ENCODE assay signal across 9 cellular contexts in the genomic region with DNA sequence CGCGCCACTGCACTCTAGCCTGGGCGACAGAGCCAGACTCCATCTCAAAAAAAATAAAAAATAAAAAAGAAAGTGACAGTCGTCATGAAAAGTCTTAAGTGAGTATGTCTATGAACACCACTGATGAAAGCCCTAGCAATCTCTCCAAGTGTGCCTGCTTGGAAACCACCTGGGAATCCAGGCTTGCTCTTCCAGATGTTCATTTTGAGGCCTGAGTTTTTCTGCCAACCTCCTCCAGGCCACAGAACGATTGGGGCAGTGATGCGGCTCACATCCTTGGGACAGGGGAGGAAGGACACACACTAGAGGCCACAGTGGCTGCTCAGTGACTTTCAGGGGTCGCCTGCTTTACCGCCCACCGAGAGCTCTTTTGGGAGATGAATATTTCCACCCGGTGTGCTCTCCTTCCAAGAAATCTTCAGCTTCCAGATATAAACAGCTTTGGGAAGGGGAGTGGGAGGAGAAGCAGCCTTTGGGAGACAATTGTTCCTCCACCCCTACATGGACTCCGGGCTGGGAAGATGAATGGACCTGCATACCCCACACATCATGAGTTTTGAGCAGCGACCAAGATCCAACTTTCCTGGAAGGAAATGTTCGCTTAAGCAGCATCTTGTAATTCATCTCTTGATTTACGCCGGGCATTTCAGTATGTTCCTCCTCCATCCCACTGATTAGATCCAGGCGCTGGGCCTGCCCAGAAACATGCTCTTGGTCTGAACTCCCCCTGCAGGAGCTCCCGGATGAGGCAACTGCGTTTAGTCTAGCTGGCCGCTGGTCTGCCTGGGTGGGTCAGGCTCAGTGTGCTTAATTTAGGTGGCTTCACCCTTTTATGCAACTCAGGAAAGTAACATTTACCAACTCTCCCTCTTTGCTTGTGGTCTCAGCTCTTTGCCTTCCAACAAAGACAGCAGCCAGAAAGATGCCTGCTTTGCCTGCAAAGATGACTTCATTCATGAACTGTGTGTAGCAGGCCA. TPM values are rescaled to one million over a fixed set of nuclear protein-coding genes. Genes with fewer than 3 reads are reported as not detected.
DNase-seq lines count a peak whose midpoint lies in the region; ATAC-seq and TF ChIP-seq lines count a peak whose summit lies in the region.
"Had no signal": no experiment of that assay in that cellular context is flagged by ENCODE, and none has a peak within 500 bp of the region (broad histone marks: within the 10 kb centered on the region; RNA-seq: fewer than 3 reads in every experiment).

No MANE protein-coding gene starts in this region.

- H3K9me3 Mint-ChIP-seq in activated CD8-positive, alpha-beta memory T cell treated with anti-CD3 and anti-CD28 coated beads, Interleukin-2, amount 10 ng/mL, durations not matched to agents 7 days and 5 days (ENCODE audit: low read depth): no peaks in the 10 kb centered on the region

- no peak overlapping the region for H3K4me3 Mint-ChIP-seq in activated CD8-positive, alpha-beta memory T cell treated with anti-CD3 and anti-CD28 coated beads, Interleukin-2, amount 10 ng/mL, durations not matched to agents 7 days and 5 days

- no peaks in the 10 kb centered on the region for H3K4me1 ChIP-seq in HEK293 (ENCODE audit: control insufficient read depth, insufficient read depth, low read length)

- POLR2A ChIA-PET in HEK293 (lab: Yijun Ruan, JAX): interaction anchor here (0.7 kb wide), 1 partner anchor 272 kb away, joined by 5 read pairs; a partner anchor contains a TSS

- H3K27me3 Mint-ChIP-seq in activated CD8-positive, alpha-beta memory T cell treated with anti-CD3 and anti-CD28 coated beads, Interleukin-2, amount 10 ng/mL, durations not matched to agents 7 days and 5 days: peaks cover 62% of the 10 kb centered on the region

- H3K27ac ChIP-seq in HEK293 (ENCODE audit: extremely low read depth, low read depth, low read length): no peak overlapping the region
- H3K27ac ChIP-seq: neutrophil had no signal

- H3K4me1 Mint-ChIP-seq in activated CD8-positive, alpha-beta memory T cell treated with anti-CD3 and anti-CD28 coated beads, Interleukin-2, amount 10 ng/mL, durations not matched to agents 7 days and 5 days: no peaks in the 10 kb centered on the region

- peak; percentile 63 for TF ChIP-seq CTCF in HEK293 (tag by site-specific recombination; IDR thresholded peaks at IDR 0.05)

- H3K27ac Mint-ChIP-seq in activated CD8-positive, alpha-beta memory T cell treated with anti-CD3 and anti-CD28 coated beads, Interleukin-2, amount 10 ng/mL, durations not matched to agents 7 days and 5 days: no peak overlapping the region

- CTCF ChIA-PET in HEK293 (lab: Yijun Ruan, JAX): interaction anchor here (0.6 to 6.4 kb wide), 12 partner anchors 9 to 219 kb away, joined by 3 to 49 read pairs (median 3); a partner anchor contains a TSS
- CTCF ChIA-PET in activated CD8-positive, alpha-beta memory T cell treated with anti-CD3 and anti-CD28 coated beads, Interleukin-2, amount 10 ng/mL, durations not matched to agents 7 days and 5 days (lab: Charles Lee): no interaction called here

- H3K36me3 Mint-ChIP-seq in activated CD8-positive, alpha-beta memory T cell treated with anti-CD3 and anti-CD28 coated beads, Interleukin-2, amount 10 ng/mL, durations not matched to agents 7 days and 5 days: no peaks in the 10 kb centered on the region

- ATAC-seq in activated CD8-positive, alpha-beta memory T cell treated with anti-CD3 and anti-CD28 coated beads, Interleukin-2, amount 10 ng/mL, durations not matched to agents 7 days and 5 days: no peak

- H3K36me3 ChIP-seq in HEK293 (ENCODE audit: control insufficient read depth in 2 of 2, insufficient read depth in 1 of 2, low read length in 2 of 2): no peaks in the 10 kb centered on the region
- H3K36me3 ChIP-seq: neutrophil had no signal

- DNase-seq in SKM-1 (lab: John Stamatoyannopoulos, UW; ENCODE audit: unreplicated experiment) (peak; percentile 63), glomerular visceral epithelial cell (ENCODE audit: extremely low spot score) (peak; percentile 58), retina (peak; percentile 27), GDM1 (lab: John Stamatoyannopoulos, UW) (no peak), GM19240 (ENCODE audit: insufficient read length, low spot score) (no peak), NCI-H345 (lab: John Stamatoyannopoulos, UW) (no peak)
- DNase-seq in activated CD8-positive, alpha-beta memory T cell treated with anti-CD3 and anti-CD28 coated beads, Interleukin-2, amount 10 ng/mL, durations not matched to agents 7 days and 5 days: no peak

- no peaks in the 10 kb centered on the region for H3K9me3 ChIP-seq in HEK293 (ENCODE audit: control insufficient read depth, insufficient read depth, low read depth, low read length)
- H3K9me3 ChIP-seq: neutrophil had no signal

- no peak overlapping the region for H3K4me3 ChIP-seq in HEK293 (ENCODE audit: low read depth, low read length)

TF ChIP-seq in HEK293, 187 proteins besides CTCF, POLR2A, EP300 and RAD21 (continues in another document):
- TF ChIP-seq ZFP41 (tag by site-specific recombination; IDR thresholded peaks at IDR 0.05; ENCODE audit: borderline replicate concordance): no peak
- no peak for TF ChIP-seq HOXA7 (CRISPR knock-in tag; IDR thresholded peaks at IDR 0.05; ENCODE audit: borderline replicate concordance)
- no peak for TF ChIP-seq ZBTB17 (tag by site-specific recombination; IDR thresholded peaks at IDR 0.05)
- TF ChIP-seq, protein P1, sequence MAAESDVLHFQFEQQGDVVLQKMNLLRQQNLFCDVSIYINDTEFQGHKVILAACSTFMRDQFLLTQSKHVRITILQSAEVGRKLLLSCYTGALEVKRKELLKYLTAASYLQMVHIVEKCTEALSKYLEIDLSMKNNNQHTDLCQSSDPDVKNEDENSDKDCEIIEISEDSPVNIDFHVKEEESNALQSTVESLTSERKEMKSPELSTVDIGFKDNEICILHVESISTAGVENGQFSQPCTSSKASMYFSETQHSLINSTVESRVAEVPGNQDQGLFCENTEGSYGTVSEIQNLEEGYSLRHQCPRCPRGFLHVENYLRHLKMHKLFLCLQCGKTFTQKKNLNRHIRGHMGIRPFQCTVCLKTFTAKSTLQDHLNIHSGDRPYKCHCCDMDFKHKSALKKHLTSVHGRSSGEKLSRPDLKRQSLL (tag by site-specific recombination; IDR thresholded peaks at IDR 0.05): no peak
- TF ChIP-seq BCL11A (tag by site-specific recombination; IDR thresholded peaks at IDR 0.05; ENCODE audit: low read depth): no peak
- TF ChIP-seq TRIM28 (IDR thresholded peaks at IDR 0.05; ENCODE audit: borderline replicate concordance, low read length): no peak
- TF ChIP-seq, protein P2, sequence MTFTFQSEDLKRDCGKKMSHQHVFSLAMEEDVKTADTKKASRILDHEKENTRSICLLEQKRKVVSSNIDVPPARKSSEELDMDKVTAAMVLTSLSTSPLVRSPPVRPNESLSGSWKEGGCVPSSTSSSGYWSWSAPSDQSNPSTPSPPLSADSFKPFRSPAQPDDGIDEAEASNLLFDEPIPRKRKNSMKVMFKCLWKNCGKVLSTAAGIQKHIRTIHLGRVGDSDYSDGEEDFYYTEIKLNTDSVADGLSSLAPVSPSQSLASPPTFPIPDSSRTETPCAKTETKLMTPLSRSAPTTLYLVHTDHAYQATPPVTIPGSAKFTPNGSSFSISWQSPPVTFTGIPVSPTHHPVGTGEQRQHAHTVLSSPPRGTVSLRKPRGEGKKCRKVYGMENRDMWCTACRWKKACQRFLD (tag by site-specific recombination; IDR thresholded peaks at IDR 0.05): no peak
- TF ChIP-seq KLF10 (tag by site-specific recombination; IDR thresholded peaks at IDR 0.05): no peak
- TF ChIP-seq ZSCAN30 (tag by site-specific recombination; IDR thresholded peaks at IDR 0.05): peak; percentile 46; the same call in 1 of the 2 replicates
- TF ChIP-seq ZNF626 (tag by site-specific recombination; IDR thresholded peaks at IDR 0.05): no peak
- TF ChIP-seq, protein P3, sequence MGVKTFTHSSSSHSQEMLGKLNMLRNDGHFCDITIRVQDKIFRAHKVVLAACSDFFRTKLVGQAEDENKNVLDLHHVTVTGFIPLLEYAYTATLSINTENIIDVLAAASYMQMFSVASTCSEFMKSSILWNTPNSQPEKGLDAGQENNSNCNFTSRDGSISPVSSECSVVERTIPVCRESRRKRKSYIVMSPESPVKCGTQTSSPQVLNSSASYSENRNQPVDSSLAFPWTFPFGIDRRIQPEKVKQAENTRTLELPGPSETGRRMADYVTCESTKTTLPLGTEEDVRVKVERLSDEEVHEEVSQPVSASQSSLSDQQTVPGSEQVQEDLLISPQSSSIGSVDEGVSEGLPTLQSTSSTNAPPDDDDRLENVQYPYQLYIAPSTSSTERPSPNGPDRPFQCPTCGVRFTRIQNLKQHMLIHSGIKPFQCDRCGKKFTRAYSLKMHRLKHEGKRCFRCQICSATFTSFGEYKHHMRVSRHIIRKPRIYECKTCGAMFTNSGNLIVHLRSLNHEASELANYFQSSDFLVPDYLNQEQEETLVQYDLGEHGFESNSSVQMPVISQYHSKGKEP (tag by site-specific recombination; IDR thresholded peaks at IDR 0.05): no peak
- TF ChIP-seq ZNF707 (tag by site-specific recombination; IDR thresholded peaks at IDR 0.05): no peak
- no peak for TF ChIP-seq ZNF555 (tag by site-specific recombination; conservative IDR thresholded peaks at IDR 0.05)
- TF ChIP-seq ZNF768 (tag by site-specific recombination; IDR thresholded peaks at IDR 0.05): no peak
- TF ChIP-seq REPIN1 (tag by site-specific recombination; IDR thresholded peaks at IDR 0.05; ENCODE audit: low read depth): no peak
- no peak for TF ChIP-seq SALL2 (tag by site-specific recombination; IDR thresholded peaks at IDR 0.05; ENCODE audit: borderline replicate concordance)
- TF ChIP-seq ZNF585B (tag by site-specific recombination; IDR thresholded peaks at IDR 0.05): no peak
- no peak for TF ChIP-seq MEIS1 (CRISPR knock-in tag; IDR thresholded peaks at IDR 0.05; ENCODE audit: borderline replicate concordance)
- TF ChIP-seq ZNF10 (tag by site-specific recombination; IDR thresholded peaks at IDR 0.05): no peak
- TF ChIP-seq ZNF391 (tag by site-specific recombination; IDR thresholded peaks at IDR 0.05; ENCODE audit: borderline replicate concordance, low read depth): no peak
- no peak for TF ChIP-seq MYNN (tag by site-specific recombination; IDR thresholded peaks at IDR 0.05; ENCODE audit: borderline replicate concordance)
- peak; percentile 43; the same call in 1 of the 2 replicates for TF ChIP-seq PRDM1 (tag by site-specific recombination; IDR thresholded peaks at IDR 0.05)
- peak; percentile 36 for TF ChIP-seq ZNF654 (tag by site-specific recombination; IDR thresholded peaks at IDR 0.05; ENCODE audit: low read depth)
- no peak for TF ChIP-seq SCRT1 (tag by site-specific recombination; IDR thresholded peaks at IDR 0.05; ENCODE audit: borderline replicate concordance)
- TF ChIP-seq YY2 (tag by site-specific recombination; IDR thresholded peaks at IDR 0.05): no peak
- peak; percentile 95 for TF ChIP-seq ZNF335 (tag by site-specific recombination; conservative IDR thresholded peaks at IDR 0.05)

RNA-seq across cellular contexts. Expression of a gene that starts 6.2 kb away (rescaled TPM):
- 1 to 10 TPM in 1 of 2 experiments, under 1 TPM in 1; 0.88 to 3.2 TPM for total RNA-seq in activated CD8-positive, alpha-beta memory T cell treated with anti-CD3 and anti-CD28 coated beads, Interleukin-2, amount 10 ng/mL, durations not matched to agents 7 days and 5 days

Comparison
In these comparisons a context has a peak if more than half of its experiments do, and no peak if none do; other contexts are left out.
1. DNase-seq: peak in SKM-1 (single experiment), glomerular visceral epithelial cell (single experiment) and retina (single experiment); none in GDM1 (single experiment), activated CD8-positive, alpha-beta memory T cell treated with anti-CD3 and anti-CD28 coated beads, Interleukin-2, amount 10 ng/mL, durations not matched to agents 7 days and 5 days (single experiment), GM19240 (single experiment) and NCI-H345 (single experiment).